ENCODE assay signal across 16 cellular contexts in genomic region chrX:135437867-135438733, GRCh38. TPM values are rescaled to one million over a fixed set of nuclear protein-coding genes. Genes with fewer than 3 reads are reported as not detected.
DNase-seq lines count a peak whose midpoint lies in the region; ATAC-seq and TF ChIP-seq lines count a peak whose summit lies in the region.
"Had no signal": no experiment of that assay in that cellular context is flagged by ENCODE, and none has a peak within 500 bp of the region (broad histone marks: within the 10 kb centered on the region; RNA-seq: fewer than 3 reads in every experiment).

No MANE protein-coding gene starts in this region.

- H3K27me3 ChIP-seq in WERI-Rb-1 (ENCODE audit: insufficient read depth, low read depth, severe bottlenecking) = peaks cover 28% of the 10 kb centered on the region
- H3K27me3 ChIP-seq in A673 (replicated peaks; ENCODE audit: insufficient read depth, low read depth, low read length, poor library complexity) = no peaks in the 10 kb centered on the region
- H3K27me3 ChIP-seq: adrenal gland, uterus had no signal

- DNase-seq in 8988T = peak; percentile 61
- no peak for DNase-seq in GM12864 (ENCODE audit: low read depth)
- peak; percentile 48 for DNase-seq in NCI-H1092 treated with DMSO at 0.1 percent for 48 hours (lab: John Stamatoyannopoulos, UW)
- DNase-seq in WERI-Rb-1 = no peak
- DNase-seq in GM19240 (ENCODE audit: insufficient read length, low spot score) = no peak
- DNase-seq in A673 (ENCODE audit: low spot score) = no peak
- DNase-seq: activated CD4-positive, alpha-beta T cell treated with anti-CD3 and anti-CD28 coated beads for 1 hour; activated T-cell treated with anti-CD3 and anti-CD28 coated beads for 4 hours; adrenal gland; left colon; naive thymus-derived CD4-positive, alpha-beta T cell; retina; stimulated activated naive B cell treated with anti-CD40 and anti-IgM and Interleukin-4, amounts not matched to agents 10 μg/mL and 1 μg/mL and 100 μg/mL, for 72 hours had no signal

- no peaks in the 10 kb centered on the region for H3K9me3 ChIP-seq in WERI-Rb-1 (ENCODE audit: severe bottlenecking)
- H3K9me3 ChIP-seq in A673 (ENCODE audit: low read depth, low read length, poor library complexity, severe bottlenecking) = no peaks in the 10 kb centered on the region
- H3K9me3 ChIP-seq: adrenal gland, uterus had no signal

- CTCF ChIA-PET in A673 (lab: Charles Lee) = no interaction called here

- H3K4me3 ChIP-seq in GM12864 (ENCODE audit: low read depth, low read length) (no peak overlapping the region), WERI-Rb-1 (ENCODE audit: low read depth, low read length) (no peak overlapping the region), A673 (ENCODE audit: low read depth, low read length, poor library complexity, severe bottlenecking) (no peak overlapping the region)
- H3K4me3 ChIP-seq: adrenal gland, uterus had no signal

- no TSS peak for BruUV-seq in A673 (replicated peaks; lab: Mats Ljungman, UMichigan)

- no peak for ATAC-seq in HG03432 (IDR thresholded peaks at IDR 0.05; ENCODE audit: unreplicated experiment)
- ATAC-seq in HG02763 (IDR thresholded peaks at IDR 0.05; ENCODE audit: unreplicated experiment) = no peak
- ATAC-seq: left colon; naive thymus-derived CD4-positive, alpha-beta T cell; stimulated activated naive B cell treated with anti-CD40 and anti-IgM and Interleukin-4, amounts not matched to agents 10 μg/mL and 1 μg/mL and 100 μg/mL, for 72 hours had no signal

- POLR2A ChIA-PET in A673 (lab: Charles Lee; ENCODE audit: low non-redundant PET) = no interaction called here

- H3K4me1 ChIP-seq in A673 (ENCODE audit: insufficient read depth, low read length, poor library complexity, severe bottlenecking) = no peaks in the 10 kb centered on the region
- H3K4me1 ChIP-seq: adrenal gland, uterus had no signal

- H3K36me3 ChIP-seq in WERI-Rb-1 (no peaks in the 10 kb centered on the region), A673 (ENCODE audit: insufficient read depth, low read length, poor library complexity, severe bottlenecking) (no peaks in the 10 kb centered on the region)
- H3K36me3 ChIP-seq: adrenal gland, uterus had no signal

- intact Hi-C loops in A673 (cut with micrococcal nuclease; ENCODE audit: unreplicated experiment) = no loop called here

- TF ChIP-seq CTCF in GM12864 (IDR thresholded peaks at IDR 0.05; ENCODE audit: low read depth, low read length, missing control alignments) (peak; percentile 3), WERI-Rb-1 (IDR thresholded peaks at IDR 0.05; ENCODE audit: low read depth, low read length) (peak; percentile 26; the same call in 1 of the 2 replicates), A673 (conservative IDR thresholded peaks at IDR 0.05; ENCODE audit: low read depth, low read length) (no peak)

- H3K27ac ChIP-seq in WERI-Rb-1 = no peak overlapping the region
- H3K27ac ChIP-seq in A673 (ENCODE audit: low read depth, low read length, poor library complexity, severe bottlenecking) = no peak overlapping the region
- H3K27ac ChIP-seq: adrenal gland, uterus had no signal

RNA-seq across cellular contexts. Expression of gene SMIM10L2A, which starts 16.4 kb away (rescaled TPM):
- total RNA-seq in A673 (2021) = 1.8 and 2.3 TPM in 2 replicates

Comparison
In these comparisons a context has a peak if more than half of its experiments do, and no peak if none do; other contexts are left out.
1. DNase-seq: peak in 8988T (single experiment) and NCI-H1092 treated with DMSO at 0.1 percent for 48 hours (single experiment); none in GM12864 (single experiment), WERI-Rb-1 (single experiment), GM19240 (single experiment) and A673 (single experiment).